Comparison of ENCODE assay signal across 14 cellular contexts in genomic region chr18:58581265-58581664, GRCh38. TPM values are rescaled to one million over a fixed set of nuclear protein-coding genes. Genes with fewer than 3 reads are reported as not detected.
A peak's percentile ranks its signal among the peaks of the same experiment; 100 is the strongest.
DNase-seq lines count a peak whose midpoint lies in the region; ATAC-seq and TF ChIP-seq lines count a peak whose summit lies in the region.
"Had no signal": no experiment of that assay in that cellular context is flagged by ENCODE, and none has a peak within 500 bp of the region (broad histone marks: within the 10 kb centered on the region; RNA-seq: fewer than 3 reads in every experiment).

No MANE protein-coding gene starts in this region.

- no peaks in the 10 kb centered on the region for H3K9me3 Mint-ChIP-seq in activated CD8-positive, alpha-beta T cell treated with anti-CD3 and anti-CD28 coated beads, Interleukin-2, amount 10 ng/mL, durations not matched to agents 7 days and 5 days (ENCODE audit: insufficient read depth)

- peak overlapping the region; percentile 99 for H3K27ac ChIP-seq in AG04450 (ENCODE audit: low read depth, low read length)
- H3K27ac ChIP-seq: C4-2B, left ventricle myocardium inferior had no signal

- H3K36me3 Mint-ChIP-seq in activated CD8-positive, alpha-beta T cell treated with anti-CD3 and anti-CD28 coated beads, Interleukin-2, amount 10 ng/mL, durations not matched to agents 7 days and 5 days (ENCODE audit: low read depth): no peaks in the 10 kb centered on the region

- DNase-seq in AG04450 (ENCODE audit: low read depth, low spot score) (peak; percentile 66), HPDE6-E6E7 (ENCODE audit: extremely low spot score) (peak; percentile 64), astrocyte of the hippocampus (ENCODE audit: low read depth, low spot score) (peak; percentile 95), iris pigment epithelial cell (ENCODE audit: low read depth) (peak; percentile 95), NCI-H2227 (lab: John Stamatoyannopoulos, UW; ENCODE audit: unreplicated experiment) (no peak), DMS 273 (lab: John Stamatoyannopoulos, UW; ENCODE audit: unreplicated experiment) (no peak), DMS 273 treated with DMSO at 0.1 percent for 48 hours (lab: John Stamatoyannopoulos, UW) (no peak)
- DNase-seq in activated CD8-positive, alpha-beta T cell treated with anti-CD3 and anti-CD28 coated beads, Interleukin-2, amount 10 ng/mL, durations not matched to agents 7 days and 5 days: no peak
- DNase-seq: activated effector memory CD4-positive, alpha-beta T cell treated with anti-CD3 and anti-CD28 coated beads, Interleukin-2, amount 50 U/mL, for 16 hours; effector CD4-positive, alpha-beta T cell; left ventricle myocardium inferior; NCI-H1048 had no signal

- peak; percentile 39 for TF ChIP-seq CTCF in AG04450 (IDR thresholded peaks at IDR 0.05; ENCODE audit: low read depth, low read length)

- H3K9me3 ChIP-seq in AG04450 (ENCODE audit: control insufficient read depth, insufficient read depth, low read length): peaks cover under 1% of the 10 kb centered on the region; the same call in 1 of the 2 replicates

- no peak overlapping the region for H3K4me3 Mint-ChIP-seq in activated CD8-positive, alpha-beta T cell treated with anti-CD3 and anti-CD28 coated beads, Interleukin-2, amount 10 ng/mL, durations not matched to agents 7 days and 5 days

- H3K27ac Mint-ChIP-seq in activated CD8-positive, alpha-beta T cell treated with anti-CD3 and anti-CD28 coated beads, Interleukin-2, amount 10 ng/mL, durations not matched to agents 7 days and 5 days: no peak overlapping the region

- peak overlapping the region; percentile 14 for H3K4me3 ChIP-seq in AG04450 (ENCODE audit: low read depth, low read length)
- H3K4me3 ChIP-seq: left ventricle myocardium inferior had no signal

- H3K27me3 ChIP-seq in AG04450 (ENCODE audit: control insufficient read depth, insufficient read depth, low read length): no peaks in the 10 kb centered on the region

- H3K27me3 Mint-ChIP-seq in activated CD8-positive, alpha-beta T cell treated with anti-CD3 and anti-CD28 coated beads, Interleukin-2, amount 10 ng/mL, durations not matched to agents 7 days and 5 days (ENCODE audit: low read depth): peaks cover 10% of the 10 kb centered on the region

- CTCF ChIA-PET in AG04450 (lab: Charles Lee): interaction anchor here (0.9 kb wide), 1 partner anchor 183 kb away, joined by 5 read pairs; no protein-coding TSS in a partner anchor
- CTCF ChIA-PET in activated CD8-positive, alpha-beta T cell treated with anti-CD3 and anti-CD28 coated beads, Interleukin-2, amount 10 ng/mL, durations not matched to agents 7 days and 5 days (lab: Charles Lee): no interaction called here

- peaks cover 6% of the 10 kb centered on the region for H3K4me1 Mint-ChIP-seq in activated CD8-positive, alpha-beta T cell treated with anti-CD3 and anti-CD28 coated beads, Interleukin-2, amount 10 ng/mL, durations not matched to agents 7 days and 5 days (ENCODE audit: low read depth)

- POLR2A ChIA-PET in AG04450 (lab: Yijun Ruan, JAX): interaction anchor here (0.8 to 1.6 kb wide), 3 partner anchors 88 to 172 kb away, joined by 3 to 17 read pairs (median 5); partner anchors contain the start of gene MALT1
- POLR2A ChIA-PET in activated CD8-positive, alpha-beta T cell treated with anti-CD3 and anti-CD28 coated beads, Interleukin-2, amount 10 ng/mL, durations not matched to agents 7 days and 5 days (lab: Charles Lee): no interaction called here

- ATAC-seq in activated CD8-positive, alpha-beta T cell treated with anti-CD3 and anti-CD28 coated beads, Interleukin-2, amount 10 ng/mL, durations not matched to agents 7 days and 5 days: no peak

RNA-seq across cellular contexts. Expression of gene ALPK2, which starts 47.6 kb away (rescaled TPM):
- 83.7 and 97.1 TPM in 2 replicates for polyA plus RNA-seq in AG04450 (2011; rRNA removed)
- polyA minus RNA-seq in AG04450 (2011; rRNA and poly(A)+ RNA removed): 115 and 140 TPM in 2 replicates
- total RNA-seq in activated CD8-positive, alpha-beta T cell treated with anti-CD3 and anti-CD28 coated beads, Interleukin-2, amount 10 ng/mL, durations not matched to agents 7 days and 5 days: not detected
- total RNA-seq: pulmonary artery endothelial cell had no signal

Comparison
In these comparisons a context has a peak if more than half of its experiments do, and no peak if none do; other contexts are left out.
1. DNase-seq: peak in AG04450 (single experiment), HPDE6-E6E7 (single experiment), astrocyte of the hippocampus (single experiment) and iris pigment epithelial cell (single experiment); none in NCI-H2227 (single experiment), DMS 273 (single experiment), DMS 273 treated with DMSO at 0.1 percent for 48 hours (single experiment) and activated CD8-positive, alpha-beta T cell treated with anti-CD3 and anti-CD28 coated beads, Interleukin-2, amount 10 ng/mL, durations not matched to agents 7 days and 5 days (single experiment).